ENCODE assay signal across 27 cellular contexts in genomic region chr11:558503-558902, GRCh38. TPM values are rescaled to one million over a fixed set of nuclear protein-coding genes. Genes with fewer than 3 reads are reported as not detected.
"Had no signal": no experiment of that assay in that cellular context is flagged by ENCODE, and none has a peak within 500 bp of the region (broad histone marks: within the 10 kb centered on the region; RNA-seq: fewer than 3 reads in every experiment).

No MANE protein-coding gene starts in this region.

- H3K4me1 Mint-ChIP-seq: activated T-helper 17 cell treated with anti-CD3 and anti-CD28 coated beads, Interleukin-2, amount 50 U/mL, for 72 hours had no signal

- ATAC-seq: activated CD8-positive, alpha-beta memory T cell treated with anti-CD3 and anti-CD28 coated beads, Interleukin-2, amount 10 ng/mL, durations not matched to agents 7 days and 5 days; activated CD8-positive, alpha-beta T cell treated with anti-CD3 and anti-CD28 coated beads, Interleukin-2, amount 10 ng/mL, durations not matched to agents 7 days and 5 days; activated T-helper 17 cell treated with anti-CD3 and anti-CD28 coated beads, Interleukin-2, amount 50 U/mL, for 72 hours; T-helper 17 cell; WTC11 had no signal

- H3K36me3 ChIP-seq: adrenal gland, breast epithelium had no signal

- H3K4me3 Mint-ChIP-seq: activated CD8-positive, alpha-beta memory T cell treated with anti-CD3 and anti-CD28 coated beads, Interleukin-2, amount 10 ng/mL, durations not matched to agents 7 days and 5 days; activated CD8-positive, alpha-beta T cell treated with anti-CD3 and anti-CD28 coated beads, Interleukin-2, amount 10 ng/mL, durations not matched to agents 7 days and 5 days; activated naive CD4-positive, alpha-beta T cell treated with anti-CD3 and anti-CD28 coated beads for 36 hours; activated naive CD8-positive, alpha-beta T cell; activated T-helper 17 cell treated with anti-CD3 and anti-CD28 coated beads, Interleukin-2, amount 50 U/mL, for 72 hours; T-helper 17 cell; WTC11 had no signal

- H3K9me3 Mint-ChIP-seq: activated naive CD4-positive, alpha-beta T cell treated with anti-CD3 and anti-CD28 coated beads for 36 hours; activated T-helper 17 cell treated with anti-CD3 and anti-CD28 coated beads, Interleukin-2, amount 50 U/mL, for 72 hours; WTC11 had no signal

- H3K27ac Mint-ChIP-seq: activated CD8-positive, alpha-beta memory T cell treated with anti-CD3 and anti-CD28 coated beads, Interleukin-2, amount 10 ng/mL, durations not matched to agents 7 days and 5 days; activated CD8-positive, alpha-beta T cell treated with anti-CD3 and anti-CD28 coated beads, Interleukin-2, amount 10 ng/mL, durations not matched to agents 7 days and 5 days; activated naive CD4-positive, alpha-beta T cell treated with anti-CD3 and anti-CD28 coated beads for 36 hours; activated naive CD8-positive, alpha-beta T cell; activated T-helper 17 cell treated with anti-CD3 and anti-CD28 coated beads, Interleukin-2, amount 50 U/mL, for 72 hours; WTC11 had no signal

- H3K27me3 Mint-ChIP-seq: activated naive CD8-positive, alpha-beta T cell; activated T-helper 17 cell treated with anti-CD3 and anti-CD28 coated beads, Interleukin-2, amount 50 U/mL, for 72 hours; T-helper 17 cell had no signal

- H3K4me3 ChIP-seq: adrenal gland, breast epithelium had no signal

- H3K36me3 Mint-ChIP-seq: activated naive CD8-positive, alpha-beta T cell; WTC11 had no signal

- H3K9me3 ChIP-seq: adrenal gland, breast epithelium had no signal

- DNase-seq: activated CD4-positive, alpha-beta T cell treated with anti-CD3 and anti-CD28 coated beads for 48 hours; activated CD4-positive, alpha-beta T cell treated with anti-CD3 and anti-CD28 coated beads, Interleukin-2, amount 50 U/mL, for 4 hours; activated CD4-positive, CD25-positive, alpha-beta regulatory T cell treated with anti-CD3 and anti-CD28 coated beads, Interleukin-2, amount 50 U/mL, for 72 hours; activated CD8-positive, alpha-beta memory T cell treated with anti-CD3 and anti-CD28 coated beads, Interleukin-2, amount 10 ng/mL, durations not matched to agents 7 days and 5 days; activated CD8-positive, alpha-beta T cell treated with anti-CD3 and anti-CD28 coated beads, Interleukin-2, amount 10 ng/mL, durations not matched to agents 7 days and 5 days; activated gamma-delta T cell; activated naive CD4-positive, alpha-beta T cell treated with anti-CD3 and anti-CD28 coated beads for 36 hours; activated T-cell treated with anti-CD3 and anti-CD28 coated beads, Interleukin-2, amount 50 U/mL, for 48 hours; adrenal gland; anterior cingulate cortex; caudate nucleus; NCI-H1048; NCI-H1417; NCI-H1930; NCI-H2107; NCI-H2171 treated with DMSO at 0.1 percent for 48 hours; NCI-H226; NCI-H526; NCI-H82; SIG-M5; T-helper 17 cell; T-helper 9 cell had no signal

- H3K27ac ChIP-seq: adrenal gland, breast epithelium had no signal

RNA-seq across cellular contexts. Expression of gene LRRC56, which starts 21.2 kb away (rescaled TPM):
- total RNA-seq: RPMI7951 had no signal
